ENCODE assay signal across 34 cellular contexts in genomic region chr7:106026101-106026500, GRCh38.
"Had no signal": no experiment of that assay in that cellular context is flagged by ENCODE, and none has a peak within 500 bp of the region (broad histone marks: within the 10 kb centered on the region; RNA-seq: fewer than 3 reads in every experiment).

No MANE protein-coding gene starts in this region.

- H3K4me3 ChIP-seq: adrenal gland, body of pancreas, breast epithelium had no signal

- DNase-seq: activated B cell treated with CpG ODN at 0.5 μM for 24 hours; activated CD4-positive, alpha-beta memory T cell treated with anti-CD3 and anti-CD28 coated beads for 36 hours; activated CD4-positive, alpha-beta T cell treated with anti-CD3 and anti-CD28 coated beads for 4 hours; activated CD4-positive, alpha-beta T cell treated with anti-CD3 and anti-CD28 coated beads, Interleukin-2, amount 10 ng/mL, durations not matched to agents 24 days and 14 days; activated CD4-positive, alpha-beta T cell treated with anti-CD3 and anti-CD28 coated beads, Interleukin-2, amount 50 U/mL, for 1 hour; activated CD4-positive, alpha-beta T cell treated with anti-CD3 and anti-CD28 coated beads, Interleukin-2, amount 50 U/mL, for 4 hours; activated CD4-positive, CD25-positive, alpha-beta regulatory T cell treated with anti-CD3 and anti-CD28 coated beads, Interleukin-2, amount 50 U/mL, for 72 hours; activated CD8-positive, alpha-beta memory T cell treated with anti-CD3 and anti-CD28 coated beads, Interleukin-2, amount 50 U/mL, for 4 hours; activated CD8-positive, alpha-beta T cell treated with anti-CD3 and anti-CD28 coated beads for 36 hours; activated effector memory CD4-positive, alpha-beta T cell treated with anti-CD3 and anti-CD28 coated beads, Interleukin-2, amount 50 U/mL, for 16 hours; activated gamma-delta T cell treated with Interleukin-2 at 50 U/mL for 16 hours; activated naive CD4-positive, alpha-beta T cell treated with anti-CD3 and anti-CD28 coated beads, Interleukin-2, amount 10 ng/mL, durations not matched to agents 7 days and 5 days; activated naive CD4-positive, alpha-beta T cell treated with Interleukin-2 at 50 U/mL for 16 hours; activated naive CD8-positive, alpha-beta T cell treated with anti-CD3 and anti-CD28 coated beads for 36 hours; activated T-cell treated with anti-CD3 and anti-CD28 coated beads for 4 hours; activated T-cell treated with anti-CD3 and anti-CD28 coated beads, Interleukin-2, amount 50 U/mL, for 1 hour; activated T-cell treated with anti-CD3 and anti-CD28 coated beads, Interleukin-2, amount 50 U/mL, for 4 hours; activated T-cell treated with anti-CD3 and anti-CD28 coated beads, Interleukin-2, amount 50 U/mL, for 72 hours; adrenal gland; amniotic stem cell; aorta; body of pancreas; brain microvascular endothelial cell; central memory CD4-positive, alpha-beta T cell; cerebellar nuclear complex; T-cell; T-helper 2 cell; T-helper 9 cell had no signal

- FAIRE-seq: astrocyte, TTC549 had no signal

- H3K27ac ChIP-seq: adrenal gland, body of pancreas, brain microvascular endothelial cell, breast epithelium, VCaP had no signal

- H3K36me3 ChIP-seq: adrenal gland, brain microvascular endothelial cell, breast epithelium had no signal

- H3K4me1 ChIP-seq: adrenal gland, body of pancreas, breast epithelium had no signal

- H3K27me3 ChIP-seq: adrenal gland, body of pancreas, breast epithelium had no signal

- ATAC-seq: activated CD8-positive, alpha-beta T cell treated with anti-CD3 and anti-CD28 coated beads for 36 hours; activated naive CD4-positive, alpha-beta T cell treated with anti-CD3 and anti-CD28 coated beads, Interleukin-2, amount 50 U/mL, for 72 hours; activated T-cell treated with anti-CD3 and anti-CD28 coated beads, Interleukin-2, amount 50 U/mL, for 4 hours; activated T-cell treated with anti-CD3 and anti-CD28 coated beads, Interleukin-2, amount 50 U/mL, for 72 hours; activated T-helper 17 cell treated with anti-CD3 and anti-CD28 coated beads, Interleukin-2, amount 50 U/mL, for 72 hours; body of pancreas; T-cell had no signal

- H3K9me3 ChIP-seq: adrenal gland, body of pancreas, breast epithelium had no signal
